ENCODE assay signal across 25 cellular contexts in the genomic region with DNA sequence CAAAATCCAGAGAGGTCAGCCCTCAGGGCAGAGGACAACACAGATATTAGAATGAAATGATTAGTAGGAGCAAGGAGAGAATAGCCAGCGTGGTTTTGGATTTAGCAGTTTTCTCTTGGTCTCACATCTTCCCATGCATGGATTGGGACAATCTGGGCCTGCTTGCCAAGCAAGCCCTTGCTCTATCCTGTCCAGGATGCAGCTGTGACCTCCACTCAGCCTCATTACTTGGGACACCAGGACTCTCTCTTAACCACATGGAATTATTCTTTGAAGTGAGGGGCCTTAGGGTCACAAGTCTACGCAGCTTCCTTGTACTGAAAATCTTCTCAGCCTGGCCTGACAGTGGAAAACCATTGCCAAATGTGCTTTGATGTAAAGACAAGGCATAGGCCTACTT. TPM values are rescaled to one million over a fixed set of nuclear protein-coding genes. Genes with fewer than 3 reads are reported as not detected.
"Had no signal": no experiment of that assay in that cellular context is flagged by ENCODE, and none has a peak within 500 bp of the region (broad histone marks: within the 10 kb centered on the region; RNA-seq: fewer than 3 reads in every experiment).

No MANE protein-coding gene starts in this region.

- H3K9me3 Mint-ChIP-seq: activated naive CD8-positive, alpha-beta T cell treated with anti-CD3 and anti-CD28 coated beads, Interleukin-2, amount 10 ng/mL, durations not matched to agents 7 days and 5 days had no signal

- H3K9ac ChIP-seq: neural progenitor cell had no signal

- ATAC-seq: activated T-cell treated with anti-CD3 and anti-CD28 coated beads, Interleukin-2, amount 50 U/mL, for 72 hours; foreskin keratinocyte; left lung; mucosa of descending colon; stimulated activated memory B cell treated with anti-CD40 and anti-IgM and Interleukin-4, amounts not matched to agents 10 μg/mL and 1 μg/mL and 100 μg/mL, for 72 hours had no signal

- H3K4me1 ChIP-seq: foreskin keratinocyte, neural progenitor cell, prostate gland, stomach, suprapubic skin, transverse colon had no signal

- H3K27ac Mint-ChIP-seq: activated CD4-positive, alpha-beta memory T cell treated with anti-CD3 and anti-CD28 coated beads for 36 hours; activated naive CD4-positive, alpha-beta T cell treated with anti-CD3 and anti-CD28 coated beads for 36 hours; activated naive CD8-positive, alpha-beta T cell treated with anti-CD3 and anti-CD28 coated beads, Interleukin-2, amount 10 ng/mL, durations not matched to agents 7 days and 5 days; activated T-cell treated with anti-CD3 and anti-CD28 coated beads, Interleukin-2, amount 50 U/mL, for 72 hours; immature natural killer cell; memory B cell; neural progenitor cell; stimulated activated memory B cell treated with anti-CD40 and anti-IgM and Interleukin-4, amounts not matched to agents 10 μg/mL and 1 μg/mL and 100 μg/mL, for 72 hours; T-helper 1 cell treated with Interleukin-12 subunit alpha and Interleukin-12 subunit beta and Interleukin-4 antibody, amounts not matched to agents 30 μg/mL and 1 μg/mL, for 36 hours had no signal

- H2AFZ ChIP-seq: neural progenitor cell had no signal

- H3K4me2 ChIP-seq: neural progenitor cell had no signal

- H3K36me3 Mint-ChIP-seq: activated CD4-positive, alpha-beta memory T cell treated with anti-CD3 and anti-CD28 coated beads for 36 hours; activated naive CD8-positive, alpha-beta T cell treated with anti-CD3 and anti-CD28 coated beads, Interleukin-2, amount 10 ng/mL, durations not matched to agents 7 days and 5 days; memory B cell; naive B cell; neural progenitor cell; stimulated activated memory B cell treated with anti-CD40 and anti-IgM and Interleukin-4, amounts not matched to agents 10 μg/mL and 1 μg/mL and 100 μg/mL, for 72 hours had no signal

- H3K27me3 ChIP-seq: foreskin keratinocyte, left lung, neural progenitor cell, ovary, stomach, suprapubic skin, transverse colon had no signal

- DNase-seq: activated CD4-positive, alpha-beta memory T cell treated with anti-CD3 and anti-CD28 coated beads for 36 hours; activated CD4-positive, alpha-beta T cell treated with anti-CD3 and anti-CD28 coated beads for 48 hours; activated CD4-positive, CD25-positive, alpha-beta regulatory T cell; activated effector memory CD4-positive, alpha-beta T cell treated with Interleukin-2 at 50 U/mL for 16 hours; activated naive CD4-positive, alpha-beta T cell treated with anti-CD3 and anti-CD28 coated beads for 36 hours; activated naive CD8-positive, alpha-beta T cell treated with anti-CD3 and anti-CD28 coated beads, Interleukin-2, amount 10 ng/mL, durations not matched to agents 7 days and 5 days; activated T-cell treated with anti-CD3 and anti-CD28 coated beads, Interleukin-2, amount 50 U/mL, for 72 hours; amniotic stem cell; cortex of kidney; foreskin keratinocyte; immature natural killer cell; left lung; mucosa of descending colon; naive B cell; ovary; stimulated activated CD4-positive, alpha-beta T cell treated with anti-CD3 and anti-CD28 coated beads, Interleukin-12 subunit alpha, Interleukin-12 subunit beta, amount 100 ng/mL, for 4 hours; stomach; T1000; transverse colon had no signal

- H3K4me3 ChIP-seq: left lung, mucosa of descending colon, neural progenitor cell, ovary, prostate gland, stomach, suprapubic skin, transverse colon had no signal

- H3K27me3 Mint-ChIP-seq: activated CD4-positive, alpha-beta memory T cell treated with anti-CD3 and anti-CD28 coated beads for 36 hours; activated naive CD8-positive, alpha-beta T cell treated with anti-CD3 and anti-CD28 coated beads, Interleukin-2, amount 10 ng/mL, durations not matched to agents 7 days and 5 days; memory B cell; naive B cell; stimulated activated memory B cell treated with anti-CD40 and anti-IgM and Interleukin-4, amounts not matched to agents 10 μg/mL and 1 μg/mL and 100 μg/mL, for 72 hours had no signal

- H3K4me1 Mint-ChIP-seq: activated naive CD8-positive, alpha-beta T cell treated with anti-CD3 and anti-CD28 coated beads, Interleukin-2, amount 10 ng/mL, durations not matched to agents 7 days and 5 days; immature natural killer cell; memory B cell; naive B cell; neural progenitor cell; stimulated activated memory B cell treated with anti-CD40 and anti-IgM and Interleukin-4, amounts not matched to agents 10 μg/mL and 1 μg/mL and 100 μg/mL, for 72 hours had no signal

- H3K4me3 Mint-ChIP-seq: activated CD4-positive, alpha-beta memory T cell treated with anti-CD3 and anti-CD28 coated beads for 36 hours; activated naive CD4-positive, alpha-beta T cell treated with anti-CD3 and anti-CD28 coated beads for 36 hours; activated naive CD8-positive, alpha-beta T cell treated with anti-CD3 and anti-CD28 coated beads, Interleukin-2, amount 10 ng/mL, durations not matched to agents 7 days and 5 days; activated T-cell treated with anti-CD3 and anti-CD28 coated beads, Interleukin-2, amount 50 U/mL, for 72 hours; immature natural killer cell; memory B cell; naive B cell; neural progenitor cell; stimulated activated memory B cell treated with anti-CD40 and anti-IgM and Interleukin-4, amounts not matched to agents 10 μg/mL and 1 μg/mL and 100 μg/mL, for 72 hours; T-helper 1 cell treated with Interleukin-12 subunit alpha and Interleukin-12 subunit beta and Interleukin-4 antibody, amounts not matched to agents 30 μg/mL and 1 μg/mL, for 36 hours had no signal

- H3K9me3 ChIP-seq: left lung, mucosa of descending colon, ovary, prostate gland, stomach, suprapubic skin, transverse colon had no signal

- H3K36me3 ChIP-seq: left lung, neural progenitor cell, ovary, prostate gland, stomach, suprapubic skin, transverse colon had no signal

- H3K27ac ChIP-seq: foreskin keratinocyte, left lung, neural progenitor cell, ovary, prostate gland, stomach, suprapubic skin, transverse colon had no signal

RNA-seq across cellular contexts. Expression of a gene that starts 28.0 kb away (rescaled TPM):
- total RNA-seq: activated CD4-positive, alpha-beta memory T cell treated with anti-CD3 and anti-CD28 coated beads for 36 hours; activated naive CD4-positive, alpha-beta T cell treated with anti-CD3 and anti-CD28 coated beads for 36 hours; activated naive CD8-positive, alpha-beta T cell treated with anti-CD3 and anti-CD28 coated beads, Interleukin-2, amount 10 ng/mL, durations not matched to agents 7 days and 5 days; activated T-cell treated with anti-CD3 and anti-CD28 coated beads, Interleukin-2, amount 50 U/mL, for 72 hours had no signal
- polyA plus RNA-seq: immature natural killer cell had no signal
